13 cellular contexts compared by ENCODE assay signal in the genomic region with DNA sequence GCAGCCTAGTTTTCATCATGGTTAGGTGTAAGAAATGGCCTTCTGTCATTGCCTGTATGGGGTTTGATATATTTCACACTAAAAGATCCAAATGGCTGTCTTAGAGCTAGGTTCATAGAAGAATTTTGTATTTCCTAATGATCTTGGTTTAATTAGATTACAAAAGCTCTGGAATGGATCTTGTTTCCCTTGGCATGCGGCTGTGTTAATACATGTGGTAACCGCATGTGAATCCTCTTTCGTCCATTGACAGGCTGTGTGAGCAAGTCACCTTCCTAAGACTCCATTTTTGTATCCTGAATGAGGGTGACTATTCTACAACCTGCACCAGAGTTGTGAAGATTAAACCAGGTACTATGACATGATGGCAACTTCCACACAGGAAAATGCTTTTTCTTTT. TPM values are rescaled to one million over a fixed set of nuclear protein-coding genes. Genes with fewer than 3 reads are reported as not detected.
DNase-seq lines count a peak whose midpoint lies in the region; ATAC-seq and TF ChIP-seq lines count a peak whose summit lies in the region.
"Had no signal": no experiment of that assay in that cellular context is flagged by ENCODE, and none has a peak within 500 bp of the region (broad histone marks: within the 10 kb centered on the region; RNA-seq: fewer than 3 reads in every experiment).

No MANE protein-coding gene starts in this region.

- H3K9me3 Mint-ChIP-seq in MCF 10A (ENCODE audit: unreplicated experiment) (peaks cover 15% of the 10 kb centered on the region), endothelial cell (ENCODE audit: unreplicated experiment) (no peaks in the 10 kb centered on the region)

- no peaks in the 10 kb centered on the region for H3K36me3 Mint-ChIP-seq in MCF 10A (ENCODE audit: insufficient read depth, unreplicated experiment)
- H3K36me3 Mint-ChIP-seq in endothelial cell (ENCODE audit: low read depth, unreplicated experiment), result no peaks in the 10 kb centered on the region

- no peak for ATAC-seq in GM21717 (IDR thresholded peaks at IDR 0.05; ENCODE audit: unreplicated experiment)
- ATAC-seq: GM23338, K562 had no signal

- no peak overlapping the region for H3K4me3 Mint-ChIP-seq in MCF 10A (ENCODE audit: unreplicated experiment)
- no peak overlapping the region for H3K4me3 Mint-ChIP-seq in endothelial cell (ENCODE audit: unreplicated experiment)
- H3K4me3 Mint-ChIP-seq: GM23338 had no signal

- H3K4me1 ChIP-seq in breast epithelium, result no peaks in the 10 kb centered on the region
- H3K4me1 ChIP-seq in adipocyte (ENCODE audit: control insufficient read depth, insufficient read depth, low read length), result peaks cover 22% of the 10 kb centered on the region
- H3K4me1 ChIP-seq: BLaER1 had no signal

- TF ChIP-seq POLR2A in breast epithelium (IDR thresholded peaks at IDR 0.05), result no peak

- BruUV-seq in MCF 10A (replicated peaks; lab: Mats Ljungman, UMichigan), result no TSS peak

- DNase-seq in MCF 10A (ENCODE audit: unreplicated experiment), result peak; percentile 27
- DNase-seq in breast epithelium (ENCODE audit: low spot score in 2 of 2), result no peak
- peak; percentile 26 for DNase-seq in adipocyte (ENCODE audit: low read depth)
- DNase-seq in fibroblast of mammary gland (ENCODE audit: low read depth), result peak; percentile 60
- no peak for DNase-seq in endothelial cell (ENCODE audit: low spot score)
- DNase-seq in nucleus accumbens (lab: John Stamatoyannopoulos, UW), result no peak
- DNase-seq: ACHN, DMS 273 treated with DMSO at 0.1 percent for 48 hours, H7 had no signal

- H3K9ac ChIP-seq in adipocyte (ENCODE audit: low read length), result no peak overlapping the region
- H3K9ac ChIP-seq: BLaER1 had no signal

- H3K27me3 ChIP-seq in breast epithelium (no peaks in the 10 kb centered on the region), adipocyte (replicated peaks; ENCODE audit: control insufficient read depth, insufficient read depth, low read length) (no peaks in the 10 kb centered on the region)
- H3K27me3 ChIP-seq: BLaER1 had no signal

- intact Hi-C loops in MCF 10A (cut with micrococcal nuclease) (no loop called here), breast epithelium (cut with DNase I; ENCODE audit: low total_unique reads) (no loop called here)

- peak overlapping the region in 1 of 2 donors; percentile 3 for H3K27ac ChIP-seq in breast epithelium
- H3K27ac ChIP-seq: BLaER1 had no signal

- TF ChIP-seq CTCF in MCF 10A (IDR thresholded peaks at IDR 0.05; ENCODE audit: unreplicated experiment), result no peak
- TF ChIP-seq CTCF in breast epithelium (IDR thresholded peaks at IDR 0.05), result no peak
- no peak for TF ChIP-seq CTCF in fibroblast of mammary gland (conservative IDR thresholded peaks at IDR 0.05; ENCODE audit: control insufficient read depth, insufficient read depth, low read depth, low read length)
- TF ChIP-seq CTCF in endothelial cell (IDR thresholded peaks at IDR 0.05; ENCODE audit: unreplicated experiment), result no peak

- peaks cover 0 to 5% of the 10 kb centered on the region in 2 donors for H3K9me3 ChIP-seq in breast epithelium
- peaks cover 8% of the 10 kb centered on the region for H3K9me3 ChIP-seq in adipocyte (ENCODE audit: control insufficient read depth, low read length)

- H3K36me3 ChIP-seq in breast epithelium, result no peaks in the 10 kb centered on the region
- no peaks in the 10 kb centered on the region for H3K36me3 ChIP-seq in adipocyte (ENCODE audit: control insufficient read depth, insufficient read depth, low read length, severe bottlenecking)
- H3K36me3 ChIP-seq: BLaER1 had no signal

- H3K27me3 Mint-ChIP-seq in MCF 10A (ENCODE audit: insufficient read depth, unreplicated experiment) (no peaks in the 10 kb centered on the region), endothelial cell (ENCODE audit: unreplicated experiment) (peaks cover 3% of the 10 kb centered on the region)

- H3K27ac Mint-ChIP-seq in MCF 10A (ENCODE audit: low read depth, unreplicated experiment) (no peak overlapping the region), endothelial cell (ENCODE audit: unreplicated experiment) (no peak overlapping the region)
- H3K27ac Mint-ChIP-seq: GM23338 had no signal

- H3K4me1 Mint-ChIP-seq in MCF 10A (ENCODE audit: insufficient read depth, unreplicated experiment) (peaks cover 24% of the 10 kb centered on the region), endothelial cell (ENCODE audit: unreplicated experiment) (no peaks in the 10 kb centered on the region)
- H3K4me1 Mint-ChIP-seq: GM23338 had no signal

- CTCF ChIA-PET in MCF 10A (lab: Yijun Ruan, JAX), result interaction anchor here (2.5 kb wide), 1 partner anchor 9 kb away, joined by 8 read pairs; no protein-coding TSS in a partner anchor

- POLR2A ChIA-PET in MCF 10A (lab: Yijun Ruan, JAX), result interaction anchor here (1.3 to 1.6 kb wide), 2 partner anchors 9 to 11 kb away, joined by 4 to 5 read pairs; no protein-coding TSS in a partner anchor

- H3K4me3 ChIP-seq in breast epithelium, result no peak overlapping the region
- no peak overlapping the region for H3K4me3 ChIP-seq in adipocyte (ENCODE audit: low read length)
- no peak overlapping the region for H3K4me3 ChIP-seq in fibroblast of mammary gland (ENCODE audit: control insufficient read depth, low read depth, low read length)
- H3K4me3 ChIP-seq: BLaER1, GM23338, K562 had no signal

RNA-seq across cellular contexts. Expression of a gene that starts 12.4 kb away (rescaled TPM):
- total RNA-seq in MCF 10A (2022) (3.3 and 4.4 TPM in 2 replicates), breast epithelium (10 to 100 TPM; 11.0 to 36.1 (median 20.0) TPM), endothelial cell (ENCODE audit: unreplicated experiment) (38.7 TPM)

Comparison
In these comparisons a context has a peak if more than half of its experiments do, and no peak if none do; other contexts are left out.
1. DNase-seq: peak in MCF 10A (single experiment), adipocyte (single experiment) and fibroblast of mammary gland (single experiment); none in breast epithelium (0 of 2), endothelial cell (single experiment) and nucleus accumbens (0 of 56).